ENCODE assay signal across 18 cellular contexts in genomic region chr5:180112101-180112861, GRCh38. TPM values are rescaled to one million over a fixed set of nuclear protein-coding genes. Genes with fewer than 3 reads are reported as not detected.
DNase-seq lines count a peak whose midpoint lies in the region; ATAC-seq and TF ChIP-seq lines count a peak whose summit lies in the region.
"Had no signal": no experiment of that assay in that cellular context is flagged by ENCODE, and none has a peak within 500 bp of the region (broad histone marks: within the 10 kb centered on the region; RNA-seq: fewer than 3 reads in every experiment).

No MANE protein-coding gene starts in this region.

- POLR2A ChIA-PET in IMR-90 (lab: Charles Lee; ENCODE audit: unreplicated experiment) = no interaction called here

- H2BK120ac ChIP-seq in IMR-90 (ENCODE audit: low read depth, low read length) = no peak overlapping the region

- H2BK20ac ChIP-seq in IMR-90 (ENCODE audit: low read depth, low read length) = no peak overlapping the region

- H3K14ac ChIP-seq in IMR-90 (replicated peaks; ENCODE audit: low read depth, low read length) = no peak overlapping the region

- peak overlapping the region; percentile 23 for H2AFZ ChIP-seq in IMR-90 (replicated peaks; ENCODE audit: low read length, poor library complexity)

- H3K27me3 Mint-ChIP-seq in CD14-positive monocyte (ENCODE audit: low read depth in 3 of 3) (peaks cover 0 to 2% (median 0%) of the 10 kb centered on the region in 3 donors), type B pancreatic cell (no peaks in the 10 kb centered on the region)

- no peak overlapping the region for H3K18ac ChIP-seq in IMR-90 (ENCODE audit: low read depth, low read length)

- H2AK9ac ChIP-seq in IMR-90 (replicated peaks; ENCODE audit: low read depth, low read length, poor library complexity) = peak overlapping the region; percentile 55

- H2BK15ac ChIP-seq in IMR-90 (ENCODE audit: low read depth, low read length) = no peak overlapping the region

- no peak overlapping the region for H3K4me2 ChIP-seq in IMR-90 (ENCODE audit: low read depth, low read length)

- no peak overlapping the region for H4K5ac ChIP-seq in IMR-90 (ENCODE audit: low read depth, low read length)

- no peaks in the 10 kb centered on the region; the same call in 1 of the 2 replicates for H3K27me3 ChIP-seq in IMR-90 (ENCODE audit: control insufficient read depth, insufficient read depth, low read length)
- H3K27me3 ChIP-seq in upper lobe of right lung = no peaks in the 10 kb centered on the region
- H3K27me3 ChIP-seq: BE2C had no signal

- H2AK5ac ChIP-seq in IMR-90 (ENCODE audit: low read depth, low read length) = no peak overlapping the region

- no peak for ATAC-seq in Right ventricle myocardium inferior
- no peak for ATAC-seq in IMR-90 (ENCODE audit: low read depth)
- no peak for ATAC-seq in upper lobe of right lung
- ATAC-seq: CD8-positive, alpha-beta T cell; GM12878 had no signal

- no peak for TF ChIP-seq CTCF in IMR-90 (conservative IDR thresholded peaks at IDR 0.05; ENCODE audit: low read depth, low read length)
- TF ChIP-seq CTCF in upper lobe of right lung (IDR thresholded peaks at IDR 0.05) = no peak
- TF ChIP-seq CTCF in CD14-positive monocyte (IDR thresholded peaks at IDR 0.05) = no peak
- TF ChIP-seq CTCF in type B pancreatic cell (conservative IDR thresholded peaks at IDR 0.05) = no peak

- no peak for TF ChIP-seq RAD21 in IMR-90 (IDR thresholded peaks at IDR 0.05; ENCODE audit: low read length)

- no peaks in the 10 kb centered on the region for H4K20me1 ChIP-seq in IMR-90 (ENCODE audit: insufficient read depth, low read length)

- BruUV-seq in IMR-90 (replicated peaks; lab: Mats Ljungman, UMichigan) = no TSS peak

- intact Hi-C loops in cardiac septum (cut with DNase I) (no loop called here), Right ventricle myocardium inferior (cut with DNase I) (no loop called here), IMR-90 (cut with micrococcal nuclease) (no loop called here), upper lobe of right lung (cut with DNase I) (no loop called here), CD14-positive monocyte (cut with micrococcal nuclease) (no loop called here)

- H3K27ac ChIP-seq in IMR-90 (ENCODE audit: insufficient read depth, low read length) (no peak overlapping the region), upper lobe of right lung (no peak overlapping the region)

- in situ Hi-C loops in IMR-90 (cut with MboI; ENCODE audit: low sequenced_read_pairs) = no loop called here

- H3K4me3 ChIP-seq in IMR-90 (ENCODE audit: insufficient read depth, low read depth, low read length) (no peak overlapping the region), upper lobe of right lung (no peak overlapping the region)
- H3K4me3 ChIP-seq: GM12878 had no signal

- no peak overlapping the region for H3K56ac ChIP-seq in IMR-90 (ENCODE audit: extremely low read depth, insufficient read depth, low read length)

- no peak overlapping the region for H4K8ac ChIP-seq in IMR-90 (ENCODE audit: low read depth in 2 of 2, low read length in 2 of 2)

- no peak for TF ChIP-seq POLR2A in IMR-90 (IDR thresholded peaks at IDR 0.05; ENCODE audit: low read depth, low read length)

- WGBS in IMR-90 (ENCODE audit: extremely low coverage in 2 of 2, insufficient read length in 1 of 2), 2 experiments = 69% methylated on average over 6 of the region's 16 CpGs; no CpG with 5 or more reads in 1 of the 2 experiments

- no peak overlapping the region for H2BK5ac ChIP-seq in IMR-90 (ENCODE audit: low read depth, low read length, poor library complexity, severe bottlenecking)

- DNase-seq in cardiac septum (ENCODE audit: low spot score) (peak; percentile 51), Right ventricle myocardium inferior (ENCODE audit: missing footprints) (no peak), IMR-90 (no peak), mesenteric fat pad (ENCODE audit: low spot score) (peak; percentile 60), upper lobe of right lung (peak; percentile 49), CD14-positive monocyte (ENCODE audit: low spot score) (no peak), type B pancreatic cell (ENCODE audit: extremely low spot score, unreplicated experiment) (no peak)
- DNase-seq: ACHN, BE2C, DMS79 treated with DMSO at 0.1 percent for 48 hours, GOT3, NCI-H1105 treated with DMSO at 0.1 percent for 48 hours, NCI-H187, NCI-H2171, NCI-H446, RPMI8226 had no signal

- H3K36me3 Mint-ChIP-seq in CD14-positive monocyte (no peaks in the 10 kb centered on the region), type B pancreatic cell (no peaks in the 10 kb centered on the region)

- no peak overlapping the region for H4K91ac ChIP-seq in IMR-90 (ENCODE audit: insufficient read depth, low read depth, low read length)

- H3K4me1 Mint-ChIP-seq in CD14-positive monocyte (peaks cover 6% of the 10 kb centered on the region), type B pancreatic cell (ENCODE audit: unreplicated experiment) (peaks cover under 1% of the 10 kb centered on the region)

- dilution Hi-C loops in IMR-90 (cut with HindIII; ENCODE audit: low sequenced_read_pairs, unreplicated experiment) = no loop called here

- H3K23ac ChIP-seq in IMR-90 (ENCODE audit: low read depth, low read length) = no peak overlapping the region

- H3K79me1 ChIP-seq in IMR-90 (ENCODE audit: low read depth in 1 of 2, low read length in 2 of 2) = no peaks in the 10 kb centered on the region

- H3K9me3 Mint-ChIP-seq in CD14-positive monocyte = peaks cover 0 to 12% (median 10%) of the 10 kb centered on the region in 7 donors
- peaks cover 5% of the 10 kb centered on the region for H3K9me3 Mint-ChIP-seq in type B pancreatic cell

- CTCF ChIA-PET in IMR-90 (lab: Yijun Ruan, JAX) = no interaction called here

- no peak overlapping the region for H3K9ac ChIP-seq in IMR-90 (ENCODE audit: low read depth, low read length)

- H3K4ac ChIP-seq in IMR-90 (ENCODE audit: low read depth, low read length) = no peak overlapping the region

- H3K9me3 ChIP-seq in IMR-90 (ENCODE audit: control insufficient read depth, insufficient read depth, low read length) (peaks cover 2% of the 10 kb centered on the region; the same call in 1 of the 2 replicates), upper lobe of right lung (peaks cover 4% of the 10 kb centered on the region)
- H3K9me3 ChIP-seq: BE2C had no signal

- H3K27ac Mint-ChIP-seq in CD14-positive monocyte (no peak overlapping the region), type B pancreatic cell (no peak overlapping the region)
- H3K27ac Mint-ChIP-seq: CD8-positive, alpha-beta T cell had no signal

- no peaks in the 10 kb centered on the region for H3K4me1 ChIP-seq in IMR-90 (ENCODE audit: control insufficient read depth, insufficient read depth, low read length)
- H3K4me1 ChIP-seq in upper lobe of right lung = no peaks in the 10 kb centered on the region
- H3K4me1 ChIP-seq: BE2C had no signal

- H3K4me3 Mint-ChIP-seq in CD14-positive monocyte (no peak overlapping the region), type B pancreatic cell (no peak overlapping the region)
- H3K4me3 Mint-ChIP-seq: CD8-positive, alpha-beta T cell had no signal

- H3K36me3 ChIP-seq in IMR-90 (ENCODE audit: control insufficient read depth, insufficient read depth, low read length) (no peaks in the 10 kb centered on the region), upper lobe of right lung (no peaks in the 10 kb centered on the region)
- H3K36me3 ChIP-seq: BE2C had no signal

- H3K9me1 ChIP-seq in IMR-90 (ENCODE audit: insufficient read depth, low read length) = no peaks in the 10 kb centered on the region

TF ChIP-seq in IMR-90, 13 proteins besides CTCF, POLR2A, EP300 and RAD21:
- no peak for TF ChIP-seq CHD1 (IDR thresholded peaks at IDR 0.05; ENCODE audit: low read depth, low read length)
- no peak for TF ChIP-seq USF2 (IDR thresholded peaks at IDR 0.05; ENCODE audit: low read depth, low read length)
- TF ChIP-seq SMC3 (IDR thresholded peaks at IDR 0.05; ENCODE audit: low read depth, low read length) = no peak

RNA-seq across cellular contexts. Expression of gene RNF130, which starts 40.7 kb away (rescaled TPM):
- total RNA-seq in cardiac septum (33.7 TPM), Right ventricle myocardium inferior (51.2 TPM), IMR-90 (2012; rRNA removed) (12.5 and 12.9 TPM in 2 replicates), mesenteric fat pad (135 TPM), upper lobe of right lung (109 TPM), type B pancreatic cell (ENCODE audit: low replicate concordance) (28.1 and 52.1 TPM in 2 replicates)
- polyA plus RNA-seq in IMR-90 (2012; rRNA removed) (18.5 and 21.7 TPM in 2 replicates), CD14-positive monocyte (100 to 1,000 TPM; 376 to 439 TPM)
- polyA plus RNA-seq in IMR-90 (2012; cell fraction: cytosol; rRNA removed) = 13.6 and 14.2 TPM in 2 replicates
- 6.1 and 22.1 TPM in 2 replicates for polyA plus RNA-seq in IMR-90 (2012; cell fraction: nucleus; rRNA removed; ENCODE audit: low replicate concordance)

Comparison
In these comparisons a context has a peak if more than half of its experiments do, and no peak if none do; other contexts are left out.
1. DNase-seq: peak in cardiac septum (single experiment), mesenteric fat pad (single experiment) and upper lobe of right lung (single experiment); none in Right ventricle myocardium inferior (single experiment), IMR-90 (single experiment), CD14-positive monocyte (single experiment) and type B pancreatic cell (single experiment).